Comparison of ENCODE assay signal across 24 cellular contexts in genomic region chr7:130281227-130281626, GRCh38. TPM values are rescaled to one million over a fixed set of nuclear protein-coding genes. Genes with fewer than 3 reads are reported as not detected.
DNase-seq lines count a peak whose midpoint lies in the region; ATAC-seq, FAIRE-seq and TF ChIP-seq lines count a peak whose summit lies in the region.
"Had no signal": no experiment of that assay in that cellular context is flagged by ENCODE, and none has a peak within 500 bp of the region (broad histone marks: within the 10 kb centered on the region; RNA-seq: fewer than 3 reads in every experiment).

No MANE protein-coding gene starts in this region.

- no peak overlapping the region for H3K9ac ChIP-seq in PC-3 (ENCODE audit: low read length)

- CTCF ChIA-PET in PC-3 (lab: Charles Lee), result no interaction called here
- CTCF ChIA-PET in activated CD4-positive, alpha-beta T cell treated with anti-CD3 and anti-CD28 coated beads, Interleukin-2, amount 10 ng/mL, durations not matched to agents 7 days and 5 days (lab: Charles Lee), result no interaction called here
- CTCF ChIA-PET in activated CD4-positive, alpha-beta memory T cell treated with anti-CD3 and anti-CD28 coated beads, Interleukin-2, amount 10 ng/mL, durations not matched to agents 7 days and 5 days (lab: Charles Lee), result no interaction called here

- H3K27ac ChIP-seq in PC-3 (ENCODE audit: low read length) (no peak overlapping the region), pancreas (peak overlapping the region in 2 of 4 donors; percentile 67 to 71)
- H3K27ac ChIP-seq: coronary artery, prostate gland, upper lobe of left lung had no signal

- intact Hi-C loops in PC-3 (cut with micrococcal nuclease), result no loop called here
- intact Hi-C loops in pancreas (cut with DNase I), result no loop called here

- H3K9me3 Mint-ChIP-seq in activated CD4-positive, alpha-beta T cell treated with anti-CD3 and anti-CD28 coated beads, Interleukin-2, amount 10 ng/mL, durations not matched to agents 7 days and 5 days, result no peaks in the 10 kb centered on the region
- no peaks in the 10 kb centered on the region for H3K9me3 Mint-ChIP-seq in activated CD4-positive, alpha-beta memory T cell treated with anti-CD3 and anti-CD28 coated beads, Interleukin-2, amount 10 ng/mL, durations not matched to agents 7 days and 5 days
- H3K9me3 Mint-ChIP-seq: natural killer cell had no signal

- H4K20me1 ChIP-seq in PC-3 (ENCODE audit: low read length), result no peaks in the 10 kb centered on the region

- no peaks in the 10 kb centered on the region for H3F3A ChIP-seq in PC-3 (ENCODE audit: low read length, unreplicated experiment)

- no peaks in the 10 kb centered on the region for H3K9me3 ChIP-seq in PC-3 (ENCODE audit: low read length)
- H3K9me3 ChIP-seq in pancreas, result no peaks in the 10 kb centered on the region
- H3K9me3 ChIP-seq: prostate gland, upper lobe of left lung had no signal

- FAIRE-seq in pancreas (lab: Jason Lieb, UNC), result no peak
- FAIRE-seq: HTR-8/SVneo had no signal

- no peak overlapping the region for H3K4me2 ChIP-seq in PC-3 (ENCODE audit: low read length)

- DNase-seq in GM04503 (ENCODE audit: low read depth), result peak; percentile 44
- DNase-seq in PC-3, result peak; percentile 74
- DNase-seq in fibroblast of gingiva (ENCODE audit: low read depth), result peak; percentile 32
- peak in 1 of 6 donors; percentile 59 for DNase-seq in pancreas
- DNase-seq in activated CD4-positive, alpha-beta T cell treated with anti-CD3 and anti-CD28 coated beads, Interleukin-2, amount 10 ng/mL, durations not matched to agents 7 days and 5 days, result no peak
- no peak for DNase-seq in activated CD4-positive, alpha-beta memory T cell treated with anti-CD3 and anti-CD28 coated beads, Interleukin-2, amount 10 ng/mL, durations not matched to agents 7 days and 5 days
- DNase-seq: activated gamma-delta T cell; amniotic stem cell; C1 segment of cervical spinal cord; DMS53; head of caudate nucleus; immature natural killer cell; natural killer cell; NCI-H2227 treated with DMSO at 0.1 percent for 48 hours; SHP77 treated with DMSO at 0.1 percent for 48 hours; stimulated activated naive CD4-positive, alpha-beta T cell treated with Interleukin-2 at 50 U/mL for 16 hours; T-helper 2 cell; upper lobe of left lung had no signal

- POLR2A ChIA-PET in PC-3 (lab: Charles Lee; ENCODE audit: unreplicated experiment), result no interaction called here
- POLR2A ChIA-PET in activated CD4-positive, alpha-beta T cell treated with anti-CD3 and anti-CD28 coated beads, Interleukin-2, amount 10 ng/mL, durations not matched to agents 7 days and 5 days (lab: Charles Lee), result no interaction called here
- POLR2A ChIA-PET in activated CD4-positive, alpha-beta memory T cell treated with anti-CD3 and anti-CD28 coated beads, Interleukin-2, amount 10 ng/mL, durations not matched to agents 7 days and 5 days (lab: Charles Lee), result no interaction called here

- H3K4me3 ChIP-seq in PC-3 (ENCODE audit: low read length), result no peak overlapping the region
- no peak overlapping the region for H3K4me3 ChIP-seq in pancreas
- H3K4me3 ChIP-seq: coronary artery, prostate gland, upper lobe of left lung had no signal

- peaks cover 3% of the 10 kb centered on the region for H3K4me1 Mint-ChIP-seq in activated CD4-positive, alpha-beta T cell treated with anti-CD3 and anti-CD28 coated beads, Interleukin-2, amount 10 ng/mL, durations not matched to agents 7 days and 5 days
- H3K4me1 Mint-ChIP-seq in activated CD4-positive, alpha-beta memory T cell treated with anti-CD3 and anti-CD28 coated beads, Interleukin-2, amount 10 ng/mL, durations not matched to agents 7 days and 5 days, result peaks cover 8% of the 10 kb centered on the region
- H3K4me1 Mint-ChIP-seq: immature natural killer cell, natural killer cell had no signal

- no peak overlapping the region for H2AFZ ChIP-seq in PC-3 (ENCODE audit: low read length)

- H3K36me3 ChIP-seq in PC-3 (ENCODE audit: low read depth, low read length) (no peaks in the 10 kb centered on the region), pancreas (peaks cover 0 to 45% (median 4%) of the 10 kb centered on the region in 3 donors)
- H3K36me3 ChIP-seq: prostate gland, upper lobe of left lung had no signal

- no peaks in the 10 kb centered on the region for H3K9me2 ChIP-seq in PC-3 (replicated peaks; ENCODE audit: low read length)

- WGBS in pancreas, 2 donors, result 36 to 45% methylated on average over 2 of the region's 2 CpGs

- no peak overlapping the region for H3K4me3 Mint-ChIP-seq in activated CD4-positive, alpha-beta T cell treated with anti-CD3 and anti-CD28 coated beads, Interleukin-2, amount 10 ng/mL, durations not matched to agents 7 days and 5 days
- H3K4me3 Mint-ChIP-seq in activated CD4-positive, alpha-beta memory T cell treated with anti-CD3 and anti-CD28 coated beads, Interleukin-2, amount 10 ng/mL, durations not matched to agents 7 days and 5 days, result no peak overlapping the region
- H3K4me3 Mint-ChIP-seq: immature natural killer cell, natural killer cell had no signal

- H3K27me3 ChIP-seq in PC-3 (ENCODE audit: low read length) (no peaks in the 10 kb centered on the region), pancreas (no peaks in the 10 kb centered on the region)
- H3K27me3 ChIP-seq: upper lobe of left lung had no signal

- H3K36me3 Mint-ChIP-seq in activated CD4-positive, alpha-beta T cell treated with anti-CD3 and anti-CD28 coated beads, Interleukin-2, amount 10 ng/mL, durations not matched to agents 7 days and 5 days (ENCODE audit: low read depth), result no peaks in the 10 kb centered on the region
- H3K36me3 Mint-ChIP-seq in activated CD4-positive, alpha-beta memory T cell treated with anti-CD3 and anti-CD28 coated beads, Interleukin-2, amount 10 ng/mL, durations not matched to agents 7 days and 5 days (ENCODE audit: low read depth), result no peaks in the 10 kb centered on the region
- H3K36me3 Mint-ChIP-seq: natural killer cell had no signal

- peak; percentile 72 for ATAC-seq in PC-3
- ATAC-seq in pancreas, result peak; percentile 0 to 4 (median 3)
- ATAC-seq in GM19035 (IDR thresholded peaks at IDR 0.05; ENCODE audit: unreplicated experiment), result no peak
- ATAC-seq in HG02885 (IDR thresholded peaks at IDR 0.05; ENCODE audit: poor library complexity, unreplicated experiment), result no peak
- ATAC-seq: natural killer cell had no signal

- no TSS peak for BruUV-seq in PC-3 (replicated peaks; lab: Mats Ljungman, UMichigan)

- TF ChIP-seq CTCF in PC-3 (conservative IDR thresholded peaks at IDR 0.05; ENCODE audit: low read depth, low read length) (no peak), pancreas (IDR thresholded peaks at IDR 0.05) (no peak)

- H3K79me2 ChIP-seq in PC-3 (ENCODE audit: low read length), result no peaks in the 10 kb centered on the region

- H3K4me1 ChIP-seq in PC-3 (ENCODE audit: insufficient read depth, low read length) (peaks cover 29% of the 10 kb centered on the region), pancreas (peaks cover 5 to 43% (median 22%) of the 10 kb centered on the region in 3 donors)
- H3K4me1 ChIP-seq: prostate gland, upper lobe of left lung had no signal

- no peak overlapping the region for H3K27ac Mint-ChIP-seq in activated CD4-positive, alpha-beta T cell treated with anti-CD3 and anti-CD28 coated beads, Interleukin-2, amount 10 ng/mL, durations not matched to agents 7 days and 5 days
- no peak overlapping the region for H3K27ac Mint-ChIP-seq in activated CD4-positive, alpha-beta memory T cell treated with anti-CD3 and anti-CD28 coated beads, Interleukin-2, amount 10 ng/mL, durations not matched to agents 7 days and 5 days
- H3K27ac Mint-ChIP-seq: immature natural killer cell, natural killer cell had no signal

- H3K27me3 Mint-ChIP-seq in activated CD4-positive, alpha-beta T cell treated with anti-CD3 and anti-CD28 coated beads, Interleukin-2, amount 10 ng/mL, durations not matched to agents 7 days and 5 days, result no peaks in the 10 kb centered on the region
- H3K27me3 Mint-ChIP-seq in activated CD4-positive, alpha-beta memory T cell treated with anti-CD3 and anti-CD28 coated beads, Interleukin-2, amount 10 ng/mL, durations not matched to agents 7 days and 5 days, result peaks cover 3% of the 10 kb centered on the region

RNA-seq across cellular contexts. Expression of gene CPA4, which starts 11.7 kb away (rescaled TPM):
- total RNA-seq in PC-3 (2014; rRNA removed) (10.1 and 22.1 TPM in 2 replicates), pancreas (10 to 100 TPM in 1 of 6 donors, 1 to 10 TPM in 5; 4.5 to 12.4 (median 5.9) TPM)
- 1 to 10 TPM; 6.9 to 8.4 TPM for polyA plus RNA-seq in pancreas
- not detected for total RNA-seq in activated CD4-positive, alpha-beta T cell treated with anti-CD3 and anti-CD28 coated beads, Interleukin-2, amount 10 ng/mL, durations not matched to agents 7 days and 5 days
- total RNA-seq in activated CD4-positive, alpha-beta memory T cell treated with anti-CD3 and anti-CD28 coated beads, Interleukin-2, amount 10 ng/mL, durations not matched to agents 7 days and 5 days, result not detected
- total RNA-seq: lung microvascular endothelial cell, natural killer cell had no signal
- polyA plus RNA-seq: immature natural killer cell had no signal

RNA-seq across cellular contexts. Expression of gene CPA2, which starts 14.6 kb away (rescaled TPM):
- total RNA-seq in PC-3 (2014; rRNA removed), result not detected in 2 replicates
- total RNA-seq in pancreas, result over 10,000 TPM in 1 of 6 donors, 1,000 to 10,000 TPM in 5; 5,238 to 12,479 (median 6,515) TPM
- 1,000 to 10,000 TPM; 4,251 to 4,591 TPM for polyA plus RNA-seq in pancreas
- total RNA-seq in activated CD4-positive, alpha-beta T cell treated with anti-CD3 and anti-CD28 coated beads, Interleukin-2, amount 10 ng/mL, durations not matched to agents 7 days and 5 days, result not detected
- total RNA-seq in activated CD4-positive, alpha-beta memory T cell treated with anti-CD3 and anti-CD28 coated beads, Interleukin-2, amount 10 ng/mL, durations not matched to agents 7 days and 5 days, result not detected
- total RNA-seq: lung microvascular endothelial cell, natural killer cell, prostate gland had no signal
- polyA plus RNA-seq: immature natural killer cell had no signal

Comparison
In these comparisons a context has a peak if more than half of its experiments do, and no peak if none do; other contexts are left out.
1. DNase-seq: peak in GM04503 (single experiment), PC-3 (single experiment) and fibroblast of gingiva (single experiment); none in activated CD4-positive, alpha-beta T cell treated with anti-CD3 and anti-CD28 coated beads, Interleukin-2, amount 10 ng/mL, durations not matched to agents 7 days and 5 days (single experiment) and activated CD4-positive, alpha-beta memory T cell treated with anti-CD3 and anti-CD28 coated beads, Interleukin-2, amount 10 ng/mL, durations not matched to agents 7 days and 5 days (single experiment).
2. ATAC-seq: peak in PC-3 (single experiment) and pancreas (4 of 4); none in GM19035 (single experiment) and HG02885 (single experiment).
3. RNA of gene CPA4, which starts 11.7 kb away (total RNA-seq): 10.1 to 22.1 TPM in PC-3 and 4.5 to 12.4 TPM in pancreas; not detected in activated CD4-positive, alpha-beta T cell treated with anti-CD3 and anti-CD28 coated beads, Interleukin-2, amount 10 ng/mL, durations not matched to agents 7 days and 5 days and not detected in activated CD4-positive, alpha-beta memory T cell treated with anti-CD3 and anti-CD28 coated beads, Interleukin-2, amount 10 ng/mL, durations not matched to agents 7 days and 5 days; every median in the first group is over 4 times any median in the second.
4. RNA of gene CPA2, which starts 14.6 kb away (total RNA-seq): 5,238 to 12,479 TPM in pancreas; not detected in PC-3, not detected in activated CD4-positive, alpha-beta T cell treated with anti-CD3 and anti-CD28 coated beads, Interleukin-2, amount 10 ng/mL, durations not matched to agents 7 days and 5 days and not detected in activated CD4-positive, alpha-beta memory T cell treated with anti-CD3 and anti-CD28 coated beads, Interleukin-2, amount 10 ng/mL, durations not matched to agents 7 days and 5 days; every median in the first group is over 1,000 times any median in the second.